In the genomic region with DNA sequence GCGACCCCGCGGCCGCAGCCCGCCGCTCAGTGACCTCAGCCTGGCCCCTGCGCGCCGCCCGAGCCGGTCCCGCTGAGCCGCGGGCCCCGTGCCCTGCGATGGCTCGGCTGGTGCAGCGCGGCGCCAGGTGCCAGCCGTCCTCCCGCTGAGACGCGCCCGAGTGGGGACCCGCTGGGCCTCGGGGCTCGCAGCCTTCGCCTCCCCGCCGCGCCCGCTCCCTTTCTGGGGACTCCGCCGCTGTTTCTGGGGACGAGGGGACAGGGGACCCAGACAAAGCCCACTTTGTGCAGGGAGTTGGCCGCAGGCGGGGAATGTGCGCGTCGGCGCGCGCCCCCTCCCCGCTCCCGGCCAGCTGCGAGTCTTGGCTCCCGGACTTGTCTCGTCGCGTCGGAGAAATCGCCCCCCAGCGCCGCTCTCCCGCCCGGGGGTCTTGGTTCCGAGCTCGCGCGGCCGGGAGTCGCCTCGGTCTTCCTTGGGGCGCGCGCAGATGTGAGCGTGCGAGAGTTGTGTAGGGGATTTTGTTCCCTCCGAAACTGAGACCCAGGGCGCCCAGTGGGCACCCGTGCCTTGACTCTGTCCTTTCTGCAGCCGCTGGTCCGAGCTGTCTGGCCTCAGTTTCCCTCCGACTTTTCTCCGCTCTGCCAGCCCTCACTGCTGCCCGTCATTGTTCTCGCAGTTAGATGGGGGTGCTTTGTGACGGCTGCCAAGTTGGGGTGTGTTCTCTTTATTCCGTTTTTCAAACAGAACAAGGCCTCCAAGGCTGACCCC, we compare ENCODE assay signal across 8 cellular contexts. TPM values are rescaled to one million over a fixed set of nuclear protein-coding genes. Genes with fewer than 3 reads are reported as not detected.
A peak's percentile ranks its signal among the peaks of the same experiment; 100 is the strongest.
DNase-seq lines count a peak whose midpoint lies in the region; ATAC-seq and TF ChIP-seq lines count a peak whose summit lies in the region.

No MANE protein-coding gene starts in this region.

- ATAC-seq in activated CD4-positive, alpha-beta T cell treated with anti-CD3 and anti-CD28 coated beads for 36 hours: peak; percentile 74

- H3K36me3 ChIP-seq in urinary bladder (ENCODE audit: insufficient read depth): no peaks in the 10 kb centered on the region

- H3K27ac Mint-ChIP-seq in activated CD4-positive, alpha-beta T cell treated with anti-CD3 and anti-CD28 coated beads for 36 hours: no peak overlapping the region
- peak overlapping the region; percentile 86 for H3K27ac Mint-ChIP-seq in dendritic cell treated with granulocyte-macrophage colony-stimulating factor and Interleukin-4, amounts not matched to agents 40 ng/mL and 50 ng/mL, for 4 days
- H3K27ac Mint-ChIP-seq in mesothelial cell of epicardium: peak overlapping the region; percentile 50

- no peaks in the 10 kb centered on the region for H3K4me1 ChIP-seq in urinary bladder (ENCODE audit: insufficient read depth)

- in situ Hi-C loops in GM13976 (cut with MboI; ENCODE audit: low sequenced_read_pairs, unreplicated experiment): no loop called here

- peak overlapping the region; percentile 35 for H3K27ac ChIP-seq in urinary bladder (ENCODE audit: low read depth)

- no peaks in the 10 kb centered on the region for H3K9me3 Mint-ChIP-seq in activated CD4-positive, alpha-beta T cell treated with anti-CD3 and anti-CD28 coated beads for 36 hours (ENCODE audit: low read depth)
- H3K9me3 Mint-ChIP-seq in dendritic cell treated with granulocyte-macrophage colony-stimulating factor and Interleukin-4, amounts not matched to agents 40 ng/mL and 50 ng/mL, for 4 days: no peaks in the 10 kb centered on the region
- H3K9me3 Mint-ChIP-seq in mesothelial cell of epicardium: no peaks in the 10 kb centered on the region

- H3K4me1 Mint-ChIP-seq in activated CD4-positive, alpha-beta T cell treated with anti-CD3 and anti-CD28 coated beads for 36 hours: peaks cover 8% of the 10 kb centered on the region
- H3K4me1 Mint-ChIP-seq in dendritic cell treated with granulocyte-macrophage colony-stimulating factor and Interleukin-4, amounts not matched to agents 40 ng/mL and 50 ng/mL, for 4 days (ENCODE audit: low read depth): peaks cover 73% of the 10 kb centered on the region
- peaks cover 35% of the 10 kb centered on the region for H3K4me1 Mint-ChIP-seq in mesothelial cell of epicardium

- intact Hi-C loops in activated CD4-positive, alpha-beta T cell treated with anti-CD3 and anti-CD28 coated beads for 36 hours (cut with DNase I, micrococcal nuclease): loop anchor here in 1 of 2 experiments (1.0 to 2.0 kb wide), 2 partner anchors 50 to 51 kb away; a partner anchor contains a TSS
- intact Hi-C loops in dendritic cell treated with granulocyte-macrophage colony-stimulating factor and Interleukin-4, amounts not matched to agents 40 ng/mL and 50 ng/mL, for 4 days (cut with micrococcal nuclease): loop anchor here (5.0 kb wide), 1 partner anchor 40 kb away; no protein-coding TSS in a partner anchor

- no peaks in the 10 kb centered on the region for H3K36me3 Mint-ChIP-seq in activated CD4-positive, alpha-beta T cell treated with anti-CD3 and anti-CD28 coated beads for 36 hours (ENCODE audit: low read depth)
- H3K36me3 Mint-ChIP-seq in dendritic cell treated with granulocyte-macrophage colony-stimulating factor and Interleukin-4, amounts not matched to agents 40 ng/mL and 50 ng/mL, for 4 days (ENCODE audit: low read depth): peaks cover 38% of the 10 kb centered on the region
- no peaks in the 10 kb centered on the region for H3K36me3 Mint-ChIP-seq in mesothelial cell of epicardium

- DNase-seq in activated CD4-positive, alpha-beta T cell treated with anti-CD3 and anti-CD28 coated beads for 36 hours: no peak
- no peak for DNase-seq in activated CD4-positive, alpha-beta T cell treated with anti-CD3 and anti-CD28 coated beads, Interleukin-2, amount 50 U/mL, for 48 hours
- DNase-seq in LNCaP clone FGC (ENCODE audit: low read depth): no peak
- DNase-seq in mesothelial cell of epicardium (ENCODE audit: low spot score in 2 of 2, unreplicated experiment in 2 of 2): no peak
- no peak for DNase-seq in SK-N-DZ (ENCODE audit: low spot score)
- DNase-seq in GM13976 (ENCODE audit: low spot score): no peak

- CTCF ChIA-PET in activated CD4-positive, alpha-beta T cell treated with anti-CD3 and anti-CD28 coated beads for 36 hours (lab: Charles Lee): interaction anchor here (0.6 to 1.3 kb wide), 5 partner anchors 12 to 306 kb away, joined by 3 to 4 read pairs (median 3); no protein-coding TSS in a partner anchor

- H3K4me3 ChIP-seq in LNCaP clone FGC (ENCODE audit: low read depth, low read length) (peak overlapping the region; percentile 54), urinary bladder (ENCODE audit: low read depth, low read length) (peak overlapping the region; percentile 75)

- H3K4me3 Mint-ChIP-seq in activated CD4-positive, alpha-beta T cell treated with anti-CD3 and anti-CD28 coated beads for 36 hours: peak overlapping the region; percentile 73
- H3K4me3 Mint-ChIP-seq in dendritic cell treated with granulocyte-macrophage colony-stimulating factor and Interleukin-4, amounts not matched to agents 40 ng/mL and 50 ng/mL, for 4 days: peak overlapping the region; percentile 88
- peak overlapping the region; percentile 82 for H3K4me3 Mint-ChIP-seq in mesothelial cell of epicardium

- H3K27me3 Mint-ChIP-seq in activated CD4-positive, alpha-beta T cell treated with anti-CD3 and anti-CD28 coated beads for 36 hours: peaks cover 27% of the 10 kb centered on the region
- peaks cover 2% of the 10 kb centered on the region for H3K27me3 Mint-ChIP-seq in dendritic cell treated with granulocyte-macrophage colony-stimulating factor and Interleukin-4, amounts not matched to agents 40 ng/mL and 50 ng/mL, for 4 days
- peaks cover 56% of the 10 kb centered on the region for H3K27me3 Mint-ChIP-seq in mesothelial cell of epicardium (ENCODE audit: low read depth)

- under 1% methylated on average over 80 of the region's 80 CpGs for WGBS in urinary bladder

- POLR2A ChIA-PET in activated CD4-positive, alpha-beta T cell treated with anti-CD3 and anti-CD28 coated beads for 36 hours (lab: Charles Lee): no interaction called here

- TF ChIP-seq CTCF in LNCaP clone FGC (IDR thresholded peaks at IDR 0.05; ENCODE audit: control insufficient read depth, extremely low read depth, insufficient read depth): no peak
- TF ChIP-seq CTCF in mesothelial cell of epicardium (IDR thresholded peaks at IDR 0.05; ENCODE audit: unreplicated experiment): no peak
- TF ChIP-seq CTCF in GM13976 (IDR thresholded peaks at IDR 0.05; ENCODE audit: borderline replicate concordance, control extremely low read depth, extremely low read depth, insufficient read depth, missing control alignments): no peak

RNA-seq across cellular contexts. Expression of a gene that starts 0.8 kb away (rescaled TPM):
- 1 to 10 TPM; 4.0 to 5.3 TPM for total RNA-seq in activated CD4-positive, alpha-beta T cell treated with anti-CD3 and anti-CD28 coated beads for 36 hours
- total RNA-seq in mesothelial cell of epicardium: 51.2 to 57.6 TPM (median 55.5 TPM) in 3 replicates
- total RNA-seq in urinary bladder: 17.3 TPM
- 14.4 TPM for polyA plus RNA-seq in urinary bladder
- 8.7 and 12.1 TPM in 2 replicates for polyA plus RNA-seq in SK-N-DZ (2014; cell fraction: cytosol; rRNA removed)
- 22.1 and 37.9 TPM in 2 replicates for polyA plus RNA-seq in SK-N-DZ (2014; cell fraction: nucleus; rRNA removed)

RNA-seq across cellular contexts. Expression of a gene that starts 50.6 kb away (rescaled TPM):
- total RNA-seq in activated CD4-positive, alpha-beta T cell treated with anti-CD3 and anti-CD28 coated beads for 36 hours: 10 to 100 TPM; 15.8 to 17.2 TPM
- total RNA-seq in mesothelial cell of epicardium: 36.3 to 39.9 TPM (median 39.4 TPM) in 3 replicates
- total RNA-seq in urinary bladder: 10.7 TPM
- 11.9 TPM for polyA plus RNA-seq in urinary bladder
- polyA plus RNA-seq in SK-N-DZ (2014; cell fraction: cytosol; rRNA removed): 8.8 and 9.6 TPM in 2 replicates
- 12.2 and 18.5 TPM in 2 replicates for polyA plus RNA-seq in SK-N-DZ (2014; cell fraction: nucleus; rRNA removed)
